8 cellular contexts compared by ENCODE assay signal in genomic region chr12:54680374-54680773, GRCh38. TPM values are rescaled to one million over a fixed set of nuclear protein-coding genes. Genes with fewer than 3 reads are reported as not detected.
DNase-seq lines count a peak whose midpoint lies in the region; TF ChIP-seq lines count a peak whose summit lies in the region.

No MANE protein-coding gene starts in this region.

- no peaks in the 10 kb centered on the region for H3K9me3 Mint-ChIP-seq in brain
- H3K9me3 Mint-ChIP-seq in neural crest cell = no peaks in the 10 kb centered on the region

- in situ Hi-C loops in G401 (cut with HindIII; ENCODE audit: low sequenced_read_pairs) = no loop called here

- H3K27me3 Mint-ChIP-seq in brain (peaks cover 6% of the 10 kb centered on the region), neural crest cell (ENCODE audit: low read depth) (peaks cover 60% of the 10 kb centered on the region)

- H3K27me3 ChIP-seq in H7 (ENCODE audit: control insufficient read depth, insufficient read depth, low read length) = no peaks in the 10 kb centered on the region

- DNase-seq in H7 (peak; percentile 43), NCI-H460 (ENCODE audit: extremely low read depth, low read depth) (peak; percentile 24), neural crest cell (ENCODE audit: low read depth, low spot score) (no peak), G401 (ENCODE audit: low spot score) (no peak), DMS79 (lab: John Stamatoyannopoulos, UW) (no peak), HCEC 1CT (no peak)

- H3K27ac Mint-ChIP-seq in brain (no peak overlapping the region), neural crest cell (ENCODE audit: unreplicated experiment) (no peak overlapping the region)

- H3K4me3 Mint-ChIP-seq in brain (no peak overlapping the region), neural crest cell (no peak overlapping the region)

- H3K36me3 Mint-ChIP-seq in brain (no peaks in the 10 kb centered on the region), neural crest cell (ENCODE audit: low read depth) (no peaks in the 10 kb centered on the region)

- no peaks in the 10 kb centered on the region for H3K36me3 ChIP-seq in H7 (replicated peaks; ENCODE audit: control insufficient read depth, insufficient read depth, low read length)

- peaks cover 18% of the 10 kb centered on the region for H3K4me1 Mint-ChIP-seq in brain
- H3K4me1 Mint-ChIP-seq in neural crest cell = peaks cover 22% of the 10 kb centered on the region

- no peak overlapping the region for H3K4me3 ChIP-seq in H7 (ENCODE audit: insufficient read depth, low read depth, low read length)

- TF ChIP-seq CTCF in GM12872 (IDR thresholded peaks at IDR 0.05; ENCODE audit: insufficient read depth, low read depth, low read length) (peak; percentile 92), brain (conservative IDR thresholded peaks at IDR 0.05) (peak; percentile 15 to 42), neural crest cell (conservative IDR thresholded peaks at IDR 0.05) (peak; percentile 57)

RNA-seq across cellular contexts. Expression of gene DCD, which starts 32.2 kb away (rescaled TPM):
- not detected in 2 replicates for total RNA-seq in H7 (2014; rRNA removed; shearing (Covaris generic))
- total RNA-seq in NCI-H460 (2014; rRNA removed; shearing (Covaris generic)) = not detected in 2 replicates
- polyA plus RNA-seq in NCI-H460 (2014; cell fraction: nucleus; rRNA removed) = not detected in 2 replicates
- not detected for polyA plus RNA-seq in brain (ENCODE audit: insufficient read depth, low read depth, low replicate concordance)
- not detected in 2 replicates for total RNA-seq in neural crest cell
- not detected in 2 replicates for total RNA-seq in G401 (2014; rRNA removed; shearing (Covaris generic))

RNA-seq across cellular contexts. Expression of gene LACRT, which starts 45.7 kb away (rescaled TPM):
- total RNA-seq in H7 (2014; rRNA removed; shearing (Covaris generic)) = not detected in 2 replicates
- total RNA-seq in NCI-H460 (2014; rRNA removed; shearing (Covaris generic)) = not detected in 2 replicates
- not detected in 2 replicates for polyA plus RNA-seq in NCI-H460 (2014; cell fraction: nucleus; rRNA removed)
- polyA plus RNA-seq in brain (ENCODE audit: insufficient read depth, low read depth, low replicate concordance) = not detected
- not detected in 2 replicates for total RNA-seq in neural crest cell
- total RNA-seq in G401 (2014; rRNA removed; shearing (Covaris generic)) = not detected in 2 replicates

Comparison
In these comparisons a context has a peak if more than half of its experiments do, and no peak if none do; other contexts are left out.
1. CTCF ChIP-seq: peak in every context shown above with its lines; median percentile 92 in GM12872; 57 in neural crest cell; 28 in brain.
2. DNase-seq: peak in H7 (single experiment) and NCI-H460 (single experiment); none in neural crest cell (single experiment), G401 (single experiment), DMS79 (single experiment) and HCEC 1CT (single experiment).